14 cellular contexts compared by ENCODE assay signal in the genomic region with DNA sequence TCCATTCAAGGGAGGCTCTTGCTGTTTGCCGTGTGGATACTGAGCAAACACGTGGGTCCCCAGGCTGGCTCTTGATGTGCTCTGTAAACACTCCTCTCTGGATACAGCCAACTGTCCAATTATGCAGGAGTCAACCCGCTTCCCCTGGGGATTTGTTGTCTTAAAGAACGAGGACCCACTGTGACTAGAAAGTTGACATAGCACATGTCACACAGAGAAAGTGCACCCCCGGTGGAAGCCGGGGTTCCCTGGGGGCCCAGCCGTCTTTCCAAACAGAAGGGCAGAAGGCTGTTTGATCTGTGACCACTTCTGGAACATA.
DNase-seq lines count a peak whose midpoint lies in the region; ATAC-seq and TF ChIP-seq lines count a peak whose summit lies in the region.
"Had no signal": no experiment of that assay in that cellular context is flagged by ENCODE, and none has a peak within 500 bp of the region (broad histone marks: within the 10 kb centered on the region; RNA-seq: fewer than 3 reads in every experiment).

No MANE protein-coding gene starts in this region.

- H3K4me3 ChIP-seq in ectodermal cell (ENCODE audit: insufficient read depth, low read depth, low read length) = no peak overlapping the region
- no peak overlapping the region for H3K4me3 ChIP-seq in upper lobe of right lung
- H3K4me3 ChIP-seq: psoas muscle, testis had no signal

- TF ChIP-seq POLR2A in GM18505 (IDR thresholded peaks at IDR 0.05; ENCODE audit: borderline replicate concordance, extremely low read depth, insufficient read depth, insufficient read length) = no peak

- H3K27ac Mint-ChIP-seq in activated naive CD8-positive, alpha-beta T cell treated with anti-CD3 and anti-CD28 coated beads, Interleukin-2, amount 10 ng/mL, durations not matched to agents 7 days and 5 days = peak overlapping the region; percentile 54
- no peak overlapping the region for H3K27ac Mint-ChIP-seq in activated naive CD8-positive, alpha-beta T cell treated with anti-CD3 and anti-CD28 coated beads, Interleukin-2, amount 50 U/mL, for 24 hours
- H3K27ac Mint-ChIP-seq: activated naive CD4-positive, alpha-beta T cell treated with anti-CD3 and anti-CD28 coated beads for 36 hours; HFFc6 had no signal

- ATAC-seq in activated naive CD8-positive, alpha-beta T cell treated with anti-CD3 and anti-CD28 coated beads, Interleukin-2, amount 10 ng/mL, durations not matched to agents 7 days and 5 days (ENCODE audit: low read depth) = no peak
- no peak for ATAC-seq in activated naive CD8-positive, alpha-beta T cell treated with anti-CD3 and anti-CD28 coated beads, Interleukin-2, amount 50 U/mL, for 24 hours
- peak; percentile 41 for ATAC-seq in upper lobe of right lung
- ATAC-seq in GM18505 (IDR thresholded peaks at IDR 0.05; ENCODE audit: unreplicated experiment) = no peak
- ATAC-seq: psoas muscle had no signal

- peaks cover 34% of the 10 kb centered on the region for H3K4me1 Mint-ChIP-seq in activated naive CD8-positive, alpha-beta T cell treated with anti-CD3 and anti-CD28 coated beads, Interleukin-2, amount 10 ng/mL, durations not matched to agents 7 days and 5 days
- peaks cover 1% of the 10 kb centered on the region for H3K4me1 Mint-ChIP-seq in activated naive CD8-positive, alpha-beta T cell treated with anti-CD3 and anti-CD28 coated beads, Interleukin-2, amount 50 U/mL, for 24 hours

- H3K4me3 Mint-ChIP-seq in activated naive CD8-positive, alpha-beta T cell treated with anti-CD3 and anti-CD28 coated beads, Interleukin-2, amount 10 ng/mL, durations not matched to agents 7 days and 5 days = peak overlapping the region; percentile 13
- H3K4me3 Mint-ChIP-seq in activated naive CD8-positive, alpha-beta T cell treated with anti-CD3 and anti-CD28 coated beads, Interleukin-2, amount 50 U/mL, for 24 hours = no peak overlapping the region
- H3K4me3 Mint-ChIP-seq: activated naive CD4-positive, alpha-beta T cell treated with anti-CD3 and anti-CD28 coated beads for 36 hours; HFFc6 had no signal

- H3K27me3 ChIP-seq in ectodermal cell (ENCODE audit: control insufficient read depth, insufficient read depth, low read length, poor library complexity, severe bottlenecking) = no peaks in the 10 kb centered on the region
- no peaks in the 10 kb centered on the region for H3K27me3 ChIP-seq in upper lobe of right lung
- H3K27me3 ChIP-seq: testis had no signal

- H3K9me3 Mint-ChIP-seq in activated naive CD8-positive, alpha-beta T cell treated with anti-CD3 and anti-CD28 coated beads, Interleukin-2, amount 10 ng/mL, durations not matched to agents 7 days and 5 days = no peaks in the 10 kb centered on the region
- H3K9me3 Mint-ChIP-seq in activated naive CD8-positive, alpha-beta T cell treated with anti-CD3 and anti-CD28 coated beads, Interleukin-2, amount 50 U/mL, for 24 hours = no peaks in the 10 kb centered on the region
- H3K9me3 Mint-ChIP-seq: activated naive CD4-positive, alpha-beta T cell treated with anti-CD3 and anti-CD28 coated beads for 36 hours; HFFc6 had no signal

- DNase-seq in activated naive CD8-positive, alpha-beta T cell treated with anti-CD3 and anti-CD28 coated beads, Interleukin-2, amount 10 ng/mL, durations not matched to agents 7 days and 5 days = no peak
- DNase-seq in activated naive CD8-positive, alpha-beta T cell treated with anti-CD3 and anti-CD28 coated beads, Interleukin-2, amount 50 U/mL, for 24 hours = no peak
- DNase-seq in NCI-H2196 (lab: John Stamatoyannopoulos, UW; ENCODE audit: unreplicated experiment) (peak; percentile 22), upper lobe of right lung (no peak), CD1c-positive myeloid dendritic cell (ENCODE audit: extremely low spot score) (no peak)
- no peak for DNase-seq in activated T-cell treated with anti-CD3 and anti-CD28 coated beads, Interleukin-2, amount 50 U/mL, for 1 hour
- DNase-seq: activated naive CD4-positive, alpha-beta T cell treated with anti-CD3 and anti-CD28 coated beads for 36 hours; HFFc6; midbrain; psoas muscle; stimulated activated CD4-positive, alpha-beta T cell treated with anti-CD3 and anti-CD28 coated beads, Interleukin-15, amount 100 ng/mL, for 24 hours; testis had no signal

- POLR2A ChIA-PET in activated naive CD8-positive, alpha-beta T cell treated with anti-CD3 and anti-CD28 coated beads, Interleukin-2, amount 10 ng/mL, durations not matched to agents 7 days and 5 days (lab: Charles Lee) = interaction anchor here (1.0 to 2.3 kb wide), 2 partner anchors 387 to 411 kb away, joined by 3 to 13 read pairs; a partner anchor contains a TSS

- no peaks in the 10 kb centered on the region for H3K36me3 ChIP-seq in ectodermal cell (ENCODE audit: control insufficient read depth, insufficient read depth, low read length)
- no peaks in the 10 kb centered on the region for H3K36me3 ChIP-seq in upper lobe of right lung

- 69 to 73% methylated on average over 7 of the region's 7 CpGs for WGBS in ectodermal cell, 2 experiments

- H3K9me3 ChIP-seq in ectodermal cell (ENCODE audit: control insufficient read depth, low read length) (no peaks in the 10 kb centered on the region), upper lobe of right lung (no peaks in the 10 kb centered on the region)
- H3K9me3 ChIP-seq: psoas muscle, testis had no signal

- H3K27ac ChIP-seq in ectodermal cell (ENCODE audit: insufficient read depth, low read depth, low read length, poor library complexity, severe bottlenecking) (peak overlapping the region; percentile 1), upper lobe of right lung (no peak overlapping the region)
- H3K27ac ChIP-seq: psoas muscle, testis had no signal

- no peak for TF ChIP-seq CTCF in upper lobe of right lung (IDR thresholded peaks at IDR 0.05)

- H3K27me3 Mint-ChIP-seq in activated naive CD8-positive, alpha-beta T cell treated with anti-CD3 and anti-CD28 coated beads, Interleukin-2, amount 10 ng/mL, durations not matched to agents 7 days and 5 days = peaks cover 2% of the 10 kb centered on the region
- peaks cover 4% of the 10 kb centered on the region for H3K27me3 Mint-ChIP-seq in activated naive CD8-positive, alpha-beta T cell treated with anti-CD3 and anti-CD28 coated beads, Interleukin-2, amount 50 U/mL, for 24 hours

- no peaks in the 10 kb centered on the region for H3K36me3 Mint-ChIP-seq in activated naive CD8-positive, alpha-beta T cell treated with anti-CD3 and anti-CD28 coated beads, Interleukin-2, amount 10 ng/mL, durations not matched to agents 7 days and 5 days
- H3K36me3 Mint-ChIP-seq in activated naive CD8-positive, alpha-beta T cell treated with anti-CD3 and anti-CD28 coated beads, Interleukin-2, amount 50 U/mL, for 24 hours (ENCODE audit: low read depth) = no peaks in the 10 kb centered on the region

- H3K4me1 ChIP-seq in ectodermal cell (ENCODE audit: control insufficient read depth, insufficient read depth, low read length) = peaks cover 12% of the 10 kb centered on the region
- no peaks in the 10 kb centered on the region for H3K4me1 ChIP-seq in upper lobe of right lung
- H3K4me1 ChIP-seq: psoas muscle, testis had no signal

- intact Hi-C loops in upper lobe of right lung (cut with DNase I) = no loop called here
